In genomic region chr17:47895856-47896671, GRCh38 we compare ENCODE assay signal across 1 cellular context.
TF ChIP-seq lines count a peak whose summit lies in the region.

SP2 (plus strand) TSS chr17:47896236; CDS start chr17:47896287, 51 bp downstream.

TF ChIP-seq in WTC11, 78 proteins besides CTCF, POLR2A, EP300 and RAD21 (continued from another document and continues in another):
- TF ChIP-seq ARID4B (CRISPR knock-in tag; IDR thresholded peaks at IDR 0.05; ENCODE audit: borderline replicate concordance) (peak; percentile 56; the same call in 1 of the 2 replicates), ZNF317 (CRISPR knock-in tag; IDR thresholded peaks at IDR 0.05; ENCODE audit: borderline replicate concordance, low read depth) (no peak), NFYB (CRISPR knock-in tag; conservative IDR thresholded peaks at IDR 0.05; ENCODE audit: low read depth) (peak; percentile 100), SOX15 (CRISPR knock-in tag; IDR thresholded peaks at IDR 0.05) (no peak), RELA (CRISPR knock-in tag; IDR thresholded peaks at IDR 0.05; ENCODE audit: borderline replicate concordance) (no peak), AFF4 (CRISPR knock-in tag; IDR thresholded peaks at IDR 0.05; ENCODE audit: borderline replicate concordance) (no peak), ZNF512 (CRISPR knock-in tag; IDR thresholded peaks at IDR 0.05; ENCODE audit: borderline replicate concordance) (no peak), ZMAT4 (CRISPR knock-in tag; IDR thresholded peaks at IDR 0.05) (no peak), PRRX2 (CRISPR knock-in tag; IDR thresholded peaks at IDR 0.05) (no peak), EMX1 (CRISPR knock-in tag; IDR thresholded peaks at IDR 0.05) (no peak), ZNF425 (CRISPR knock-in tag; conservative IDR thresholded peaks at IDR 0.05) (no peak), IRF1 (CRISPR knock-in tag; IDR thresholded peaks at IDR 0.05) (no peak), NR1H2 (CRISPR knock-in tag; IDR thresholded peaks at IDR 0.05) (no peak), RORB (CRISPR knock-in tag; IDR thresholded peaks at IDR 0.05) (no peak), ZSCAN18 (CRISPR knock-in tag; IDR thresholded peaks at IDR 0.05) (no peak), ATF6 (CRISPR knock-in tag; IDR thresholded peaks at IDR 0.05) (no peak), HMGA2 (CRISPR knock-in tag; IDR thresholded peaks at IDR 0.05) (no peak), ZBTB43 (CRISPR knock-in tag; IDR thresholded peaks at IDR 0.05) (no peak), MLX (CRISPR knock-in tag; IDR thresholded peaks at IDR 0.05) (no peak), ZBTB21 (CRISPR knock-in tag; IDR thresholded peaks at IDR 0.05; ENCODE audit: borderline replicate concordance) (no peak), TCF7 (CRISPR knock-in tag; IDR thresholded peaks at IDR 0.05; ENCODE audit: low read depth) (no peak), ZNF396 (CRISPR knock-in tag; IDR thresholded peaks at IDR 0.05; ENCODE audit: borderline replicate concordance) (no peak), NR2C2 (CRISPR knock-in tag; IDR thresholded peaks at IDR 0.05) (no peak), PREB (CRISPR knock-in tag; IDR thresholded peaks at IDR 0.05; ENCODE audit: borderline replicate concordance) (no peak), FOXJ3 (CRISPR knock-in tag; IDR thresholded peaks at IDR 0.05; ENCODE audit: borderline replicate concordance) (no peak), E2F4 (CRISPR knock-in tag; IDR thresholded peaks at IDR 0.05; ENCODE audit: borderline replicate concordance, low read depth) (peak; percentile 27; the same call in 1 of the 2 replicates), ZNF219 (CRISPR knock-in tag; IDR thresholded peaks at IDR 0.05; ENCODE audit: borderline replicate concordance) (no peak), E2F5 (CRISPR knock-in tag; IDR thresholded peaks at IDR 0.05) (no peak)
